Comparison of ENCODE assay signal across 20 cellular contexts in the genomic region with DNA sequence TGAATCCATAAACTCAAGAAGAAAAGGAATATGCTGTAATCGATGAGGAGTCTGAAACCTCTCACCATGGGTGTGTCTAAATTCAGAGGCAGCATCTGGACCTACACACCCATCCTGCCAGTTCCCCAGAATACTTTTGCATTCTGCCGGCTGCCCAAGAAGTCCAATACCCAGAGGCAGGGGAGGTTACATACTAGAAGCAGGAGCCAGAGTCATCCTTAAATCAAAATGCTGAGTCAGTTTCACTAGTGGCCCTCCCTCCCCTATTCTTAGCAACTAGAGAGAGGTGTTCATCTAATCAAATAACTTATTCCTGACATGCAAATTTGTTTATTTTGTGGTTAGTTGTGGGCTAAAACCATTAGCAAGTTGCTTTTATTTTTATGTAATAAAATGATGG. TPM values are rescaled to one million over a fixed set of nuclear protein-coding genes. Genes with fewer than 3 reads are reported as not detected.
DNase-seq lines count a peak whose midpoint lies in the region; ATAC-seq and TF ChIP-seq lines count a peak whose summit lies in the region.
"Had no signal": no experiment of that assay in that cellular context is flagged by ENCODE, and none has a peak within 500 bp of the region (broad histone marks: within the 10 kb centered on the region; RNA-seq: fewer than 3 reads in every experiment).

No MANE protein-coding gene starts in this region.

- H3K36me3 ChIP-seq in HEK293 (ENCODE audit: control insufficient read depth in 2 of 2, insufficient read depth in 1 of 2, low read length in 2 of 2): no peaks in the 10 kb centered on the region
- peaks cover 13% of the 10 kb centered on the region for H3K36me3 ChIP-seq in PC-3 (ENCODE audit: low read depth, low read length)
- H3K36me3 ChIP-seq in esophagus squamous epithelium: no peaks in the 10 kb centered on the region
- H3K36me3 ChIP-seq: BLaER1 treated with 17β-estradiol and CSF1 and Interleukin-3, amounts not matched to agents 10 nM and 100 nM; colonic mucosa had no signal

- POLR2A ChIA-PET in HEK293 (lab: Yijun Ruan, JAX) (no interaction called here), PC-3 (lab: Charles Lee; ENCODE audit: unreplicated experiment) (no interaction called here)

- no peaks in the 10 kb centered on the region for H3K27me3 Mint-ChIP-seq in stimulated activated memory B cell treated with anti-CD40 and anti-IgM and Interleukin-4, amounts not matched to agents 10 μg/mL and 1 μg/mL and 100 μg/mL, for 72 hours

- H3K4me3 ChIP-seq in HEK293 (ENCODE audit: low read depth, low read length) (no peak overlapping the region), PC-3 (ENCODE audit: low read length) (no peak overlapping the region), esophagus squamous epithelium (no peak overlapping the region)
- H3K4me3 ChIP-seq: BLaER1 treated with 17β-estradiol and CSF1 and Interleukin-3, amounts not matched to agents 10 nM and 100 nM; colonic mucosa; GM12878 had no signal

- no peak for ATAC-seq in PC-3
- ATAC-seq in stimulated activated memory B cell treated with anti-CD40 and anti-IgM and Interleukin-4, amounts not matched to agents 10 μg/mL and 1 μg/mL and 100 μg/mL, for 72 hours: no peak
- ATAC-seq: activated CD4-positive, alpha-beta T cell treated with anti-CD3 and anti-CD28 coated beads for 36 hours; GM12878 had no signal

- H3K9me3 ChIP-seq in HEK293 (ENCODE audit: control insufficient read depth, insufficient read depth, low read depth, low read length): no peaks in the 10 kb centered on the region
- no peaks in the 10 kb centered on the region for H3K9me3 ChIP-seq in PC-3 (ENCODE audit: low read length)
- no peaks in the 10 kb centered on the region for H3K9me3 ChIP-seq in esophagus squamous epithelium
- H3K9me3 ChIP-seq: BLaER1 treated with 17β-estradiol and CSF1 and Interleukin-3, amounts not matched to agents 10 nM and 100 nM; colonic mucosa had no signal

- CTCF ChIA-PET in HEK293 (lab: Yijun Ruan, JAX): interaction anchor here (0.6 to 1.5 kb wide), 4 partner anchors 9 to 350 kb away, joined by 3 read pairs; no protein-coding TSS in a partner anchor
- CTCF ChIA-PET in PC-3 (lab: Charles Lee): no interaction called here

- no peaks in the 10 kb centered on the region for H3K27me3 ChIP-seq in PC-3 (ENCODE audit: low read length)
- peaks cover 0 to 8% (median 0%) of the 10 kb centered on the region in 4 donors for H3K27me3 ChIP-seq in esophagus squamous epithelium
- H3K27me3 ChIP-seq: colonic mucosa had no signal

- peaks cover 14% of the 10 kb centered on the region for H3K4me1 ChIP-seq in HEK293 (ENCODE audit: control insufficient read depth, insufficient read depth, low read length)
- peaks cover 74% of the 10 kb centered on the region for H3K4me1 ChIP-seq in PC-3 (ENCODE audit: insufficient read depth, low read length)
- H3K4me1 ChIP-seq in esophagus squamous epithelium: peaks cover 11 to 37% (median 18%) of the 10 kb centered on the region in 3 donors

- H3K27ac Mint-ChIP-seq in stimulated activated memory B cell treated with anti-CD40 and anti-IgM and Interleukin-4, amounts not matched to agents 10 μg/mL and 1 μg/mL and 100 μg/mL, for 72 hours: peak overlapping the region; percentile 71
- H3K27ac Mint-ChIP-seq: activated CD4-positive, alpha-beta T cell treated with anti-CD3 and anti-CD28 coated beads for 36 hours; activated T-cell treated with anti-CD3 and anti-CD28 coated beads, Interleukin-2, amount 50 U/mL, for 24 hours; T-helper 1 cell treated with Interleukin-12 subunit alpha and Interleukin-12 subunit beta and Interleukin-4 antibody, amounts not matched to agents 30 μg/mL and 1 μg/mL, for 36 hours had no signal

- DNase-seq in PC-3 (peak; percentile 48), esophagus squamous epithelium (lab: John Stamatoyannopoulos, UW) (no peak), NCI-H774 (lab: John Stamatoyannopoulos, UW) (no peak), NCI-H146 treated with DMSO at 0.1 percent for 48 hours (lab: John Stamatoyannopoulos, UW; ENCODE audit: unreplicated experiment) (no peak), GM19240 (ENCODE audit: insufficient read length, low spot score) (no peak)
- DNase-seq: activated CD4-positive, alpha-beta T cell treated with anti-CD3 and anti-CD28 coated beads for 36 hours; activated T-cell treated with anti-CD3 and anti-CD28 coated beads, Interleukin-2, amount 50 U/mL, for 24 hours; colonic mucosa; KBM-7; mesenchymal stem cell; NCI-H187 treated with DMSO at 0.1 percent for 48 hours; NCI-H524; stimulated activated CD4-positive, alpha-beta T cell treated with anti-CD3 and anti-CD28 coated beads, Interleukin-12 subunit alpha, Interleukin-12 subunit beta, amount 100 ng/mL, for 4 hours; trophoblast cell had no signal

- no peaks in the 10 kb centered on the region for H3K9me2 ChIP-seq in PC-3 (replicated peaks; ENCODE audit: low read length)

- no peak overlapping the region for H3K9ac ChIP-seq in PC-3 (ENCODE audit: low read length)
- H3K9ac ChIP-seq: BLaER1 treated with 17β-estradiol and CSF1 and Interleukin-3, amounts not matched to agents 10 nM and 100 nM had no signal

- H3K4me3 Mint-ChIP-seq in stimulated activated memory B cell treated with anti-CD40 and anti-IgM and Interleukin-4, amounts not matched to agents 10 μg/mL and 1 μg/mL and 100 μg/mL, for 72 hours: peak overlapping the region; percentile 53
- H3K4me3 Mint-ChIP-seq: activated CD4-positive, alpha-beta T cell treated with anti-CD3 and anti-CD28 coated beads for 36 hours; activated T-cell treated with anti-CD3 and anti-CD28 coated beads, Interleukin-2, amount 50 U/mL, for 24 hours; T-helper 1 cell treated with Interleukin-12 subunit alpha and Interleukin-12 subunit beta and Interleukin-4 antibody, amounts not matched to agents 30 μg/mL and 1 μg/mL, for 36 hours had no signal

- WGBS in esophagus squamous epithelium, 2 donors: 36 to 39% methylated on average over 2 of the region's 2 CpGs

- H4K20me1 ChIP-seq in PC-3 (ENCODE audit: low read length): no peaks in the 10 kb centered on the region

- TF ChIP-seq POLR2A in esophagus squamous epithelium (IDR thresholded peaks at IDR 0.05): no peak

- TF ChIP-seq CTCF in HEK293 (tag by site-specific recombination; IDR thresholded peaks at IDR 0.05) (no peak), PC-3 (conservative IDR thresholded peaks at IDR 0.05; ENCODE audit: low read depth, low read length) (no peak), esophagus squamous epithelium (IDR thresholded peaks at IDR 0.05) (no peak)

- H3K36me3 Mint-ChIP-seq in stimulated activated memory B cell treated with anti-CD40 and anti-IgM and Interleukin-4, amounts not matched to agents 10 μg/mL and 1 μg/mL and 100 μg/mL, for 72 hours: no peaks in the 10 kb centered on the region

- no TSS peak for BruUV-seq in PC-3 (replicated peaks; lab: Mats Ljungman, UMichigan)

- peaks cover 31% of the 10 kb centered on the region for H3K79me2 ChIP-seq in PC-3 (ENCODE audit: low read length)

- intact Hi-C loops in PC-3 (cut with micrococcal nuclease) (loop anchor here (5.0 to 10.0 kb wide), 2 partner anchors 155 to 408 kb away; no protein-coding TSS in a partner anchor), esophagus squamous epithelium (cut with DNase I) (loop anchor here (10.0 kb wide), 1 partner anchor 288 kb away; no protein-coding TSS in a partner anchor)

- peaks cover 74% of the 10 kb centered on the region for H3K4me1 Mint-ChIP-seq in stimulated activated memory B cell treated with anti-CD40 and anti-IgM and Interleukin-4, amounts not matched to agents 10 μg/mL and 1 μg/mL and 100 μg/mL, for 72 hours

- no peaks in the 10 kb centered on the region for H3K9me3 Mint-ChIP-seq in stimulated activated memory B cell treated with anti-CD40 and anti-IgM and Interleukin-4, amounts not matched to agents 10 μg/mL and 1 μg/mL and 100 μg/mL, for 72 hours
- H3K9me3 Mint-ChIP-seq: activated T-cell treated with anti-CD3 and anti-CD28 coated beads, Interleukin-2, amount 50 U/mL, for 24 hours; T-helper 1 cell treated with Interleukin-12 subunit alpha and Interleukin-12 subunit beta and Interleukin-4 antibody, amounts not matched to agents 30 μg/mL and 1 μg/mL, for 36 hours had no signal

- H3K4me2 ChIP-seq in PC-3 (ENCODE audit: low read length): 0 out of 2 replicates have a peak overlapping the region, but pooled peaks have one; percentile 4

- peaks cover 7% of the 10 kb centered on the region for H3F3A ChIP-seq in PC-3 (ENCODE audit: low read length, unreplicated experiment)

- H2AFZ ChIP-seq in PC-3 (ENCODE audit: low read length): no peak overlapping the region

- H3K27ac ChIP-seq in HEK293 (ENCODE audit: extremely low read depth, low read depth, low read length) (no peak overlapping the region), PC-3 (ENCODE audit: low read length) (no peak overlapping the region), esophagus squamous epithelium (peak overlapping the region in 3 of 4 donors; percentile 27 to 91 (median 56))
- H3K27ac ChIP-seq: BLaER1 treated with 17β-estradiol and CSF1 and Interleukin-3, amounts not matched to agents 10 nM and 100 nM; colonic mucosa; RWPE1 had no signal

TF ChIP-seq in HEK293, 187 proteins besides CTCF, POLR2A, EP300 and RAD21:
- peak; percentile 50 for TF ChIP-seq ZBTB17 (tag by site-specific recombination; IDR thresholded peaks at IDR 0.05)
- no peak for TF ChIP-seq ZNF354C (tag by site-specific recombination; IDR thresholded peaks at IDR 0.05; ENCODE audit: borderline replicate concordance, low read depth)
TF ChIP-seq in HEK293: peak in this region for 1.

RNA-seq across cellular contexts. Expression of a gene that starts 8.0 kb away (rescaled TPM):
- total RNA-seq in PC-3 (2014; rRNA removed) (77.6 and 81.0 TPM in 2 replicates), esophagus squamous epithelium (10 to 100 TPM in 1 of 4 donors, 1 to 10 TPM in 2, under 1 TPM in 1; 0.48 to 14.3 (median 1.7) TPM)
- total RNA-seq: activated CD4-positive, alpha-beta T cell treated with anti-CD3 and anti-CD28 coated beads for 36 hours had no signal

Comparison
In these comparisons a context has a peak if more than half of its experiments do, and no peak if none do; other contexts are left out.
1. H3K27ac ChIP-seq: peak in esophagus squamous epithelium (3 of 4); none in HEK293 (single experiment) and PC-3 (single experiment).